10 cellular contexts compared by ENCODE assay signal in the genomic region with DNA sequence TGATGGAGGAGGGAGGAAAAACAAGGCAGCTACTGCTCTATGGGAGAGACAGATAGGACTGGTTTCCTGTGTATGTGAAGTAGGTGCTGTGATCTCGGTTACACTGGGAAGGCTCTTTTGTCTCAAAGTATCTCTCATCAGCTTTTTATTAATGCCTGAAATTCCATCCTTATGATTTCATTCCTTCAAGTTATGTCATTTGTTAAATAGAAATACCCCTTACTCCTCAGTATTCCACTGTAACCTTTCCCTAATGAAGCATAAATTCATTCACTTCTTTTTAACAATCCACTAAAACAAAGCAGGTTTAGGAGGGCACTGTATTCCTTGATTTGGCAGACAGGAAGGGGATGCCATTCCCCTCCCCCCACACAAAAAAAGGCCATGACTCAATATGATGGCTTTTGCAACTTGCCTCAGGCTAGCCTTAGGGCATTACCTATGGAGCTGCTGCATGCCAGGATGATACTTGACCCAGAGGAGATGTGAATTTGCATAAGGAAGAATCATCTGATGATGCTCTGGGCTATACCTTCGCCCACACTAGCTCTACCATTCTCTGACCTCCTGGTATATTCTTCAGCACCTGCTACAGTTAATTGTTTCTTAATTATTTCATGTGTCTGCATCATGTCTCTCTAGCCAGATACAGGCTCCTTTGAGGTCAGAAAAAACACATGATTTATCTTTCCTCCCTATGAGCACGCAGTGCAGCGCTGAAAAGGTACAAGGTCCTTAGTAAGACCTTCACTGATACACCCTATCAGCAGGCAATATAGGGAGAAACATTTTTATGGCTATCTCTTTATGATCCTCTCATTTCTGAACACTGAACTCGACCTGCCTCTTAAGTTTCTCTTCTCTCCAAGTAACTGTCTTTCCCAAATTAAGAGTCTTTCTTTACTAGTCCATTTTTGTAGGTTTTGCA. TPM values are rescaled to one million over a fixed set of nuclear protein-coding genes. Genes with fewer than 3 reads are reported as not detected.
DNase-seq lines count a peak whose midpoint lies in the region; ATAC-seq lines count a peak whose summit lies in the region.
"Had no signal": no experiment of that assay in that cellular context is flagged by ENCODE, and none has a peak within 500 bp of the region (broad histone marks: within the 10 kb centered on the region; RNA-seq: fewer than 3 reads in every experiment).

No MANE protein-coding gene starts in this region.

- no peaks in the 10 kb centered on the region for H3K9me3 Mint-ChIP-seq in naive thymus-derived CD8-positive, alpha-beta T cell

- H3K4me1 Mint-ChIP-seq in naive thymus-derived CD8-positive, alpha-beta T cell: peaks cover 40 to 87% (median 80%) of the 10 kb centered on the region in 4 donors

- H4K20me1 ChIP-seq in Karpas-422 (ENCODE audit: insufficient read depth, low read depth, low read length): peaks cover 75% of the 10 kb centered on the region

- ATAC-seq in naive thymus-derived CD8-positive, alpha-beta T cell: no peak
- no peak for ATAC-seq in activated CD4-positive, CD25-positive, alpha-beta regulatory T cell treated with anti-CD3 and anti-CD28 coated beads, Interleukin-2, amount 50 U/mL, for 24 hours
- ATAC-seq in GM21825 (IDR thresholded peaks at IDR 0.05; ENCODE audit: unreplicated experiment): no peak

- peaks cover 100% of the 10 kb centered on the region for H3K79me2 ChIP-seq in Karpas-422 (ENCODE audit: low read length)

- H3K4me3 Mint-ChIP-seq in naive thymus-derived CD8-positive, alpha-beta T cell: peak overlapping the region in 4 of 10 donors; percentile 15 to 41 (median 30)
- H3K4me3 Mint-ChIP-seq: nephron had no signal

- H3K27ac Mint-ChIP-seq in naive thymus-derived CD8-positive, alpha-beta T cell: peak overlapping the region; percentile 8 to 78 (median 44)
- H3K27ac Mint-ChIP-seq: nephron had no signal

- no peaks in the 10 kb centered on the region for H3K27me3 ChIP-seq in Karpas-422 (ENCODE audit: low read length)

- H3K36me3 ChIP-seq in Karpas-422 (ENCODE audit: insufficient read depth, low read length): peaks cover 57% of the 10 kb centered on the region; the same call in 1 of the 2 replicates

- peak overlapping the region; percentile 22 for H3K27ac ChIP-seq in Karpas-422 (ENCODE audit: low read length)

- H3K9me3 ChIP-seq in Karpas-422 (ENCODE audit: low read length): no peaks in the 10 kb centered on the region

- peak; percentile 68 for DNase-seq in Daoy (ENCODE audit: low read depth)
- no peak for DNase-seq in Karpas-422
- peak; percentile 28 for DNase-seq in cerebellar cortex (ENCODE audit: low spot score)
- DNase-seq in naive thymus-derived CD8-positive, alpha-beta T cell: no peak
- DNase-seq in activated CD8-positive, alpha-beta memory T cell treated with anti-CD3 and anti-CD28 coated beads for 24 hours: no peak
- no peak for DNase-seq in NOMO-1 treated with dmso at 0.1 percent for 144 hours (lab: John Stamatoyannopoulos, UW; ENCODE audit: unreplicated experiment)
- DNase-seq: KG1 had no signal

- H3K4me2 ChIP-seq in Karpas-422 (ENCODE audit: low read depth, low read length, poor library complexity, severe bottlenecking): no peak overlapping the region

- H3K36me3 Mint-ChIP-seq in naive thymus-derived CD8-positive, alpha-beta T cell: peaks cover 0 to 22% (median 5%) of the 10 kb centered on the region in 3 donors

- no peaks in the 10 kb centered on the region for H3K27me3 Mint-ChIP-seq in naive thymus-derived CD8-positive, alpha-beta T cell

- H3K9ac ChIP-seq in Karpas-422 (ENCODE audit: low read length): no peak overlapping the region

- no peak overlapping the region for H3K4me3 ChIP-seq in Karpas-422 (ENCODE audit: low read length)

- no peaks in the 10 kb centered on the region for H3K9me2 ChIP-seq in Karpas-422 (replicated peaks; ENCODE audit: insufficient read depth, low read length)

- POLR2A ChIA-PET in naive thymus-derived CD8-positive, alpha-beta T cell (lab: Charles Lee): no interaction called here

- H3K4me1 ChIP-seq in Karpas-422 (ENCODE audit: low read length): peaks cover 63% of the 10 kb centered on the region

- H2AFZ ChIP-seq in Karpas-422 (ENCODE audit: low read length): no peak overlapping the region

RNA-seq across cellular contexts. Expression of a gene that starts 26.3 kb away (rescaled TPM):
- total RNA-seq in Daoy (2014; rRNA removed; shearing (Covaris generic)): 74.7 and 75.7 TPM in 2 replicates
- total RNA-seq in Karpas-422 (2014; rRNA removed; shearing (Covaris generic); ENCODE audit: low replicate concordance): 189 and 364 TPM in 2 replicates
- 100 to 1,000 TPM; 131 to 133 TPM for total RNA-seq in naive thymus-derived CD8-positive, alpha-beta T cell
- polyA plus RNA-seq in naive thymus-derived CD8-positive, alpha-beta T cell: 10 to 100 TPM; 60.2 to 83.9 (median 67.1) TPM

Comparison
In these comparisons a context has a peak if more than half of its experiments do, and no peak if none do; other contexts are left out.
1. DNase-seq: peak in Daoy (single experiment) and cerebellar cortex (single experiment); none in Karpas-422 (single experiment), naive thymus-derived CD8-positive, alpha-beta T cell (0 of 10), activated CD8-positive, alpha-beta memory T cell treated with anti-CD3 and anti-CD28 coated beads for 24 hours (single experiment) and NOMO-1 treated with dmso at 0.1 percent for 144 hours (single experiment).